31 cellular contexts compared by ENCODE assay signal in the genomic region with DNA sequence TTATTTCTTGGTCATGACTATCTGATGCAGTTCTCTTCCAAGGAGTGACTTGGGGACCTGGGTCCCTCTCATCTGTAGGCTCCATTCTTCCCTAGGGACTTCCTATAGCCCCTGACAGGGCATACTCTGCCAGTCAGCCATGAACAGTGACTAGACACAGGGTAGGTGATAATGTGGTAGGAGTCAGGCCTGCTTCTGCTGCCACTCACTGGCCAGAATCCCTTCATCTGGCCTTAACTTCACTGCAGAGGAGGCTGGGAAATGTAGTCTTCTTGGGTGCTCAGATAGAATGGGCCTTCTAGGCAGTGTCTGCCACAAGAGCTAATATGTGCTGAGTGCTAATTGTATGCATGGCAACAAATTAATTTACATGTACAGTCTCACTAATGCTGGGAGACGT.
DNase-seq lines count a peak whose midpoint lies in the region; ATAC-seq and TF ChIP-seq lines count a peak whose summit lies in the region.
"Had no signal": no experiment of that assay in that cellular context is flagged by ENCODE, and none has a peak within 500 bp of the region (broad histone marks: within the 10 kb centered on the region; RNA-seq: fewer than 3 reads in every experiment).

No MANE protein-coding gene starts in this region.

- intact Hi-C loops in HCT116 (cut with micrococcal nuclease) (no loop called here), sigmoid colon (cut with DNase I) (no loop called here), natural killer cell (cut with micrococcal nuclease) (no loop called here)

- H3K4me1 ChIP-seq in SK-N-SH (ENCODE audit: control insufficient read depth in 1 of 2, insufficient read depth in 2 of 2, low read depth in 1 of 2, low read length in 1 of 2) (no peaks in the 10 kb centered on the region), HCT116 (ENCODE audit: control insufficient read depth in 1 of 2, insufficient read depth in 2 of 2, low read length in 2 of 2) (no peaks in the 10 kb centered on the region), MM.1S (ENCODE audit: low read length) (no peaks in the 10 kb centered on the region), sigmoid colon (peaks cover 0 to 17% (median 5%) of the 10 kb centered on the region in 4 donors)
- H3K4me1 ChIP-seq: HAP-1, upper lobe of left lung had no signal

- no peak overlapping the region for H3K4me3 ChIP-seq in SK-N-SH (ENCODE audit: low read depth in 2 of 2, low read length in 1 of 2)
- H3K4me3 ChIP-seq in HCT116 (replicated peaks in 1 of 2; ENCODE audit: low read depth in 1 of 2, low read length in 2 of 2), result no peak overlapping the region
- H3K4me3 ChIP-seq in MM.1S (ENCODE audit: low read length), result no peak overlapping the region
- no peak overlapping the region for H3K4me3 ChIP-seq in sigmoid colon
- H3K4me3 ChIP-seq: esophagus muscularis mucosa, HAP-1, lung, upper lobe of left lung had no signal

- POLR2A ChIA-PET in SK-N-SH (lab: Yijun Ruan, JAX) (no interaction called here), HCT116 (lab: Charles Lee) (no interaction called here)

- TF ChIP-seq CTCF in SK-N-SH (IDR thresholded peaks at IDR 0.05), result no peak
- no peak for TF ChIP-seq CTCF in HCT116 (IDR thresholded peaks at IDR 0.05 in 2 of 3, conservative IDR thresholded peaks at IDR 0.05 in 1 of 3; ENCODE audit: borderline replicate concordance in 1 of 3, insufficient read depth in 1 of 3, low read depth in 2 of 3, low read length in 2 of 3)
- TF ChIP-seq CTCF in MM.1S (IDR thresholded peaks at IDR 0.05; ENCODE audit: low read length), result no peak
- TF ChIP-seq CTCF in sigmoid colon (IDR thresholded peaks at IDR 0.05), result no peak
- no peak for TF ChIP-seq CTCF in natural killer cell (IDR thresholded peaks at IDR 0.05)

- no peak overlapping the region for H3K27ac Mint-ChIP-seq in natural killer cell
- H3K27ac Mint-ChIP-seq: activated CD8-positive, alpha-beta T cell treated with anti-CD3 and anti-CD28 coated beads, Interleukin-2, amount 10 ng/mL, durations not matched to agents 7 days and 5 days; activated naive CD4-positive, alpha-beta T cell treated with anti-CD3 and anti-CD28 coated beads for 36 hours; effector memory CD8-positive, alpha-beta T cell; nephron had no signal

- H3K27ac ChIP-seq in SK-N-SH (ENCODE audit: low read depth in 2 of 2, low read length in 1 of 2) (no peak overlapping the region), HCT116 (ENCODE audit: low read depth, low read length) (no peak overlapping the region), MM.1S (ENCODE audit: low read length) (no peak overlapping the region), sigmoid colon (no peak overlapping the region)
- H3K27ac ChIP-seq: C4-2B, esophagus muscularis mucosa, upper lobe of left lung had no signal

- 11% methylated on average over 1 of the region's 1 CpG for WGBS in SK-N-SH (ENCODE audit: low lambda C conversion rate)
- WGBS in sigmoid colon, 2 donors, result 92 to 96% methylated on average over 1 of the region's 1 CpG

- H3K36me3 Mint-ChIP-seq in natural killer cell, result no peaks in the 10 kb centered on the region

- no peaks in the 10 kb centered on the region for H3K27me3 ChIP-seq in SK-N-SH (ENCODE audit: insufficient read depth)
- H3K27me3 ChIP-seq in HCT116 (ENCODE audit: insufficient read depth, low read length), result peaks cover 7% of the 10 kb centered on the region; the same call in 1 of the 2 replicates
- H3K27me3 ChIP-seq in MM.1S (replicated peaks; ENCODE audit: insufficient read depth, low read length), result no peaks in the 10 kb centered on the region
- no peaks in the 10 kb centered on the region for H3K27me3 ChIP-seq in sigmoid colon
- H3K27me3 ChIP-seq: esophagus muscularis mucosa, upper lobe of left lung had no signal

- H3K4me1 Mint-ChIP-seq in natural killer cell, result no peaks in the 10 kb centered on the region
- H3K4me1 Mint-ChIP-seq: nephron had no signal

- H3K36me3 ChIP-seq in SK-N-SH (replicated peaks in 1 of 2; ENCODE audit: control insufficient read depth in 1 of 2, insufficient read depth in 2 of 2, low read length in 1 of 2), result no peaks in the 10 kb centered on the region
- no peaks in the 10 kb centered on the region for H3K36me3 ChIP-seq in HCT116 (ENCODE audit: control insufficient read depth in 1 of 2, insufficient read depth in 2 of 2, low read length in 2 of 2)
- no peaks in the 10 kb centered on the region for H3K36me3 ChIP-seq in MM.1S (replicated peaks; ENCODE audit: insufficient read depth, low read length)
- no peaks in the 10 kb centered on the region for H3K36me3 ChIP-seq in sigmoid colon
- H3K36me3 ChIP-seq: esophagus muscularis mucosa, HAP-1, upper lobe of left lung had no signal

- TF ChIP-seq RAD21 in SK-N-SH (IDR thresholded peaks at IDR 0.05; ENCODE audit: low read length) (no peak), HCT116 (IDR thresholded peaks at IDR 0.05; ENCODE audit: low read depth) (no peak)

- H3K9me2 ChIP-seq in SK-N-SH, result no peaks in the 10 kb centered on the region
- no peaks in the 10 kb centered on the region for H3K9me2 ChIP-seq in HCT116 (ENCODE audit: insufficient read depth)
- no peaks in the 10 kb centered on the region for H3K9me2 ChIP-seq in MM.1S (replicated peaks; ENCODE audit: insufficient read depth, low read length)

- no peak for ATAC-seq in SK-N-SH treated with all-trans-retinoic acid at 6 μM for 48 hours
- ATAC-seq in HCT116, result peak; percentile 58
- ATAC-seq in natural killer cell, result no peak
- ATAC-seq: activated CD8-positive, alpha-beta T cell treated with anti-CD3 and anti-CD28 coated beads, Interleukin-2, amount 10 ng/mL, durations not matched to agents 7 days and 5 days; effector memory CD8-positive, alpha-beta T cell; PC-3 had no signal

- TF ChIP-seq POLR2A in HCT116 (IDR thresholded peaks at IDR 0.05; ENCODE audit: borderline replicate concordance, extremely low read depth, insufficient read depth, insufficient read length) (no peak), sigmoid colon (IDR thresholded peaks at IDR 0.05) (no peak)

- no TSS peak for BruUV-seq in HCT116 (replicated peaks; lab: Mats Ljungman, UMichigan)

- CTCF ChIA-PET in SK-N-SH (lab: Yijun Ruan, JAX), result no interaction called here
- CTCF ChIA-PET in HCT116 (lab: Charles Lee), result no interaction called here

- H3K4me2 ChIP-seq in SK-N-SH (no peak overlapping the region), HCT116 (ENCODE audit: low read length) (no peak overlapping the region), MM.1S (ENCODE audit: low read depth, low read length) (no peak overlapping the region)

- no peak overlapping the region for H2AFZ ChIP-seq in SK-N-SH (ENCODE audit: low read depth)
- H2AFZ ChIP-seq in HCT116 (ENCODE audit: low read depth, low read length, poor library complexity, severe bottlenecking), result no peak overlapping the region
- no peak overlapping the region for H2AFZ ChIP-seq in MM.1S (ENCODE audit: low read length)

- H3F3A ChIP-seq in SK-N-SH (replicated peaks; ENCODE audit: insufficient read depth), result no peaks in the 10 kb centered on the region
- H3F3A ChIP-seq in MM.1S (ENCODE audit: insufficient read depth, low read length), result no peaks in the 10 kb centered on the region

- H3K9ac ChIP-seq in SK-N-SH (no peak overlapping the region), HCT116 (ENCODE audit: low read length) (no peak overlapping the region), MM.1S (ENCODE audit: low read length) (no peak overlapping the region)

- DNase-seq in SK-N-SH (peak; percentile 7), HCT116 (ENCODE audit: low read depth, low spot score) (no peak), NCI-H69 (lab: John Stamatoyannopoulos, UW) (peak; percentile 34), islet precursor cell (peak; percentile 44), MM.1S (no peak), sigmoid colon (no peak), natural killer cell (no peak)
- DNase-seq: activated CD4-positive, alpha-beta T cell treated with anti-CD3 and anti-CD28 coated beads for 4 hours; activated CD8-positive, alpha-beta T cell treated with anti-CD3 and anti-CD28 coated beads, Interleukin-2, amount 10 ng/mL, durations not matched to agents 7 days and 5 days; activated naive CD4-positive, alpha-beta T cell treated with anti-CD3 and anti-CD28 coated beads for 36 hours; central memory CD4-positive, alpha-beta T cell; COR-L47; cortex of kidney; effector memory CD8-positive, alpha-beta T cell; foreskin fibroblast; head of caudate nucleus; Kasumi-1; NCI-H1694; NCI-H510A treated with DMSO at 0.1 percent for 48 hours; PC-3; SHP77; small intestine; stimulated activated naive CD4-positive, alpha-beta T cell; T-helper 9 cell; upper lobe of left lung had no signal

- H4K20me1 ChIP-seq in SK-N-SH (ENCODE audit: insufficient read depth) (no peaks in the 10 kb centered on the region), HCT116 (ENCODE audit: insufficient read depth) (no peaks in the 10 kb centered on the region), MM.1S (ENCODE audit: insufficient read depth, low read length) (no peaks in the 10 kb centered on the region)

- H3K27me3 Mint-ChIP-seq in natural killer cell (ENCODE audit: low read depth in 2 of 2), result no peaks in the 10 kb centered on the region
- H3K27me3 Mint-ChIP-seq: effector memory CD8-positive, alpha-beta T cell had no signal

- H3K79me2 ChIP-seq in SK-N-SH (ENCODE audit: insufficient read depth) (no peaks in the 10 kb centered on the region), HCT116 (ENCODE audit: insufficient read depth, low read length) (no peaks in the 10 kb centered on the region), MM.1S (ENCODE audit: low read length) (no peaks in the 10 kb centered on the region)

- H3K4me3 Mint-ChIP-seq in natural killer cell, result no peak overlapping the region
- H3K4me3 Mint-ChIP-seq: activated CD8-positive, alpha-beta T cell treated with anti-CD3 and anti-CD28 coated beads, Interleukin-2, amount 10 ng/mL, durations not matched to agents 7 days and 5 days; activated naive CD4-positive, alpha-beta T cell treated with anti-CD3 and anti-CD28 coated beads for 36 hours; effector memory CD8-positive, alpha-beta T cell; nephron had no signal

- RAD21 ChIA-PET in HCT116 (lab: Charles Lee; ENCODE audit: low non-redundant PET in 1 of 2, low total read pairs in 2 of 2, uncharacterized antibody in 2 of 2, unreplicated experiment in 2 of 2), result no interaction called here

- peaks cover 0 to 3% of the 10 kb centered on the region in 2 donors for H3K9me3 Mint-ChIP-seq in natural killer cell
- H3K9me3 Mint-ChIP-seq: nephron had no signal

- H3K9me3 ChIP-seq in SK-N-SH (no peaks in the 10 kb centered on the region), HCT116 (ENCODE audit: control insufficient read depth in 1 of 2, insufficient read depth in 1 of 2, low read depth in 1 of 2, low read length in 2 of 2) (no peaks in the 10 kb centered on the region), MM.1S (replicated peaks; ENCODE audit: insufficient read depth, low read length) (no peaks in the 10 kb centered on the region), sigmoid colon (no peaks in the 10 kb centered on the region)
- H3K9me3 ChIP-seq: esophagus muscularis mucosa, HAP-1, upper lobe of left lung had no signal

- TF ChIP-seq EP300 in SK-N-SH (IDR thresholded peaks at IDR 0.05; ENCODE audit: borderline replicate concordance in 1 of 2, low read depth in 1 of 2, low read length in 1 of 2), result no peak
- no peak for TF ChIP-seq EP300 in sigmoid colon (IDR thresholded peaks at IDR 0.05)

TF ChIP-seq in SK-N-SH, 30 proteins besides CTCF, POLR2A, EP300 and RAD21 (continues in another document):
- TF ChIP-seq GATA2 (CRISPR knock-in tag; IDR thresholded peaks at IDR 0.05), result no peak

TF ChIP-seq in SK-N-SH treated with all-trans-retinoic acid at 6 μM for 48 hours, 23 proteins besides CTCF, POLR2A, EP300 and RAD21 (continues in another document):
- no peak for TF ChIP-seq RARB (CRISPR knock-in tag; IDR thresholded peaks at IDR 0.05)

Comparison
In these comparisons a context has a peak if more than half of its experiments do, and no peak if none do; other contexts are left out.
1. DNase-seq: peak in SK-N-SH (single experiment), NCI-H69 (single experiment) and islet precursor cell (single experiment); none in HCT116 (single experiment), MM.1S (single experiment), sigmoid colon (single experiment) and natural killer cell (single experiment).